In the genomic region with DNA sequence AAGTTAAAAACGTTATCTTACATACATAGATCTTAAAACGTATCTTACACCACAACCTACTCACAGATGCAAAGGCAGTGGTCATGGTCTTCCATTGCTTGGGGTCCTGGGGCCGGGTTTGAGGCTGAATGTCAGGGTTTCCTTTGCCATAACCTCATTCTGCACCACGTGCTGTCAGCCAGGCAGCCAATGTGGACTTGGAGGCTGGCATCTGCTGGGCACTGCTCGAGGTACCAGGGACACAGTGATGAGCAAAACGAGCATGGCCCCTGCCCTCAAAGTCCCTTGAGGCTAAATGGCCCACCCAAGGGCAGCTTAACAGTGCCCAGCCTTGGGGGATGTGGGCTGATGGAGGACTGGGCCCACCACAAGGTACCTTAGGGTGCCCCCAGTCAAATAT, we compare ENCODE assay signal across 1 cellular context.
TF ChIP-seq lines count a peak whose summit lies in the region.

No MANE protein-coding gene starts in this region.

TF ChIP-seq in endothelial cell of umbilical vein, 7 proteins besides CTCF, POLR2A, EP300 and RAD21:
- TF ChIP-seq MYC (IDR thresholded peaks at IDR 0.05; ENCODE audit: low read depth, low read length) (no peak), POLR2AphosphoS5 (IDR thresholded peaks at IDR 0.05; ENCODE audit: insufficient read depth, low read depth, low read length) (no peak), GATA2 (IDR thresholded peaks at IDR 0.05; ENCODE audit: insufficient read depth, insufficient read length, low read depth, low read length) (no peak), FOS (IDR thresholded peaks at IDR 0.05; ENCODE audit: borderline replicate concordance, insufficient read depth, low read length) (no peak), EZH2 (IDR thresholded peaks at IDR 0.05; ENCODE audit: borderline replicate concordance, low read depth, low read length, severe bottlenecking) (no peak), JUN (IDR thresholded peaks at IDR 0.05; ENCODE audit: borderline replicate concordance, insufficient read depth, insufficient read length, low read depth) (no peak)
- TF ChIP-seq, protein P1, sequence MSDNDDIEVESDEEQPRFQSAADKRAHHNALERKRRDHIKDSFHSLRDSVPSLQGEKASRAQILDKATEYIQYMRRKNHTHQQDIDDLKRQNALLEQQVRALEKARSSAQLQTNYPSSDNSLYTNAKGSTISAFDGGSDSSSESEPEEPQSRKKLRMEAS (IDR thresholded peaks at IDR 0.05; ENCODE audit: insufficient read depth, insufficient read length): no peak
TF ChIP-seq in endothelial cell of umbilical vein: peak in this region for 0.
